In the genomic region with DNA sequence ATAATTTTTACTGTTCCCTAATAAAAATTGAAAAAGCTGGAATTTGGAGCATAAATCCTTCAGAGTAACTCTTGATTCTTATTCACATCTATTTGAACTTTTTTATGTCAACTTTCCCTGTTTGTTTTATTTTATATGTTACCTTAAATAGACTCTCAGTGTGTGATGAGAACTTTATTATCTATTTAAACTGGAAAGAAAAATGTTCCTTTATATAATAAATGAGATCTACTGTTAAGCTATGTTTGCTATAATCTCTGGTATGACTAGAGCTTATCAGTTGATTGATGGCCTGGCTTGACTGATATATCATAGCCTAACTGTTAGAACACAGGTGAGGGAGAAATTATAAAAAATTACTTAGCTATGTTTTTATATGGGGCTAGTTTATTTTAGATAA, we compare ENCODE assay signal across 23 cellular contexts.
DNase-seq lines count a peak whose midpoint lies in the region; ATAC-seq, FAIRE-seq and TF ChIP-seq lines count a peak whose summit lies in the region.
"Had no signal": no experiment of that assay in that cellular context is flagged by ENCODE, and none has a peak within 500 bp of the region (broad histone marks: within the 10 kb centered on the region; RNA-seq: fewer than 3 reads in every experiment).

No MANE protein-coding gene starts in this region.

- no peak for TF ChIP-seq CTCF in 22Rv1 (IDR thresholded peaks at IDR 0.05)
- no peak for TF ChIP-seq CTCF in LNCaP clone FGC (IDR thresholded peaks at IDR 0.05; ENCODE audit: control insufficient read depth, extremely low read depth, insufficient read depth)
- TF ChIP-seq CTCF in kidney (IDR thresholded peaks at IDR 0.05; ENCODE audit: borderline replicate concordance, extremely low read depth, insufficient read depth) = no peak

- no peaks in the 10 kb centered on the region for H3K4me1 ChIP-seq in kidney (ENCODE audit: control insufficient read depth in 1 of 2, insufficient read depth in 1 of 2, low read depth in 1 of 2, low read length in 2 of 2)
- H3K4me1 ChIP-seq: BE2C had no signal

- peak; percentile 3 for FAIRE-seq in kidney (lab: Jason Lieb, UNC)
- FAIRE-seq: D721Med, GM12878, H54 had no signal

- intact Hi-C loops in kidney (cut with DNase I) = no loop called here

- H3K9me3 ChIP-seq in kidney (ENCODE audit: control insufficient read depth in 1 of 2, low read length in 2 of 2) = no peaks in the 10 kb centered on the region
- H3K9me3 ChIP-seq: BE2C had no signal

- peak overlapping the region; percentile 62 for H3K27ac ChIP-seq in 22Rv1
- H3K27ac ChIP-seq in kidney (ENCODE audit: low read depth in 2 of 2, low read length in 2 of 2) = no peak overlapping the region
- H3K27ac ChIP-seq: HL-60 had no signal

- ATAC-seq in GM21737 (IDR thresholded peaks at IDR 0.05; ENCODE audit: unreplicated experiment) (no peak), GM19328 (IDR thresholded peaks at IDR 0.05; ENCODE audit: unreplicated experiment) (no peak)
- ATAC-seq: GM12878, GM23338 had no signal

- DNase-seq in LNCaP clone FGC (ENCODE audit: low read depth) (peak; percentile 87), amniotic epithelial cell (ENCODE audit: low read depth) (peak; percentile 18), kidney (no peak), NCI-H82 (lab: John Stamatoyannopoulos, UW) (no peak)
- no peak for DNase-seq in activated CD4-positive, alpha-beta T cell treated with anti-CD3 and anti-CD28 coated beads, Interleukin-2, amount 50 U/mL, for 4 hours
- DNase-seq: ACHN; BE2C; C1 segment of cervical spinal cord; CD4-positive, CD25-positive, alpha-beta regulatory T cell; CD8-positive, alpha-beta memory T cell; COR-L47; DMS153; DMS79; GF-D8; HFFc6 had no signal

- H3K9ac ChIP-seq in kidney (ENCODE audit: low read length in 2 of 2) = no peak overlapping the region

- H3K36me3 ChIP-seq in kidney (ENCODE audit: control insufficient read depth in 1 of 2, insufficient read depth in 2 of 2, low read length in 2 of 2) = no peaks in the 10 kb centered on the region
- H3K36me3 ChIP-seq: BE2C had no signal

- H3K4me3 ChIP-seq in LNCaP clone FGC (ENCODE audit: low read depth, low read length) = no peak overlapping the region
- H3K4me3 ChIP-seq in kidney (ENCODE audit: low read length in 2 of 2) = no peak overlapping the region
- H3K4me3 ChIP-seq: GM12878, GM23338 had no signal

Comparison
In these comparisons a context has a peak if more than half of its experiments do, and no peak if none do; other contexts are left out.
1. DNase-seq: peak in LNCaP clone FGC (single experiment) and amniotic epithelial cell (single experiment); none in kidney (single experiment), activated CD4-positive, alpha-beta T cell treated with anti-CD3 and anti-CD28 coated beads, Interleukin-2, amount 50 U/mL, for 4 hours (0 of 2) and NCI-H82 (single experiment).